ENCODE assay signal across 10 cellular contexts in genomic region chr6:143744593-143745151, GRCh38.
DNase-seq lines count a peak whose midpoint lies in the region; ATAC-seq, FAIRE-seq and TF ChIP-seq lines count a peak whose summit lies in the region.
"Had no signal": no experiment of that assay in that cellular context is flagged by ENCODE, and none has a peak within 500 bp of the region (broad histone marks: within the 10 kb centered on the region; RNA-seq: fewer than 3 reads in every experiment).

No MANE protein-coding gene starts in this region.

- no peak for FAIRE-seq in bronchial epithelial cell (lab: Jason Lieb, UNC)

- peaks cover 62% of the 10 kb centered on the region for H3K4me1 ChIP-seq in lower lobe of right lung
- H3K4me1 ChIP-seq in transverse colon, result peaks cover 18 to 61% (median 46%) of the 10 kb centered on the region in 4 donors
- H3K4me1 ChIP-seq in GM23248 (ENCODE audit: insufficient read depth), result peaks cover 14% of the 10 kb centered on the region; the same call in 1 of the 2 replicates
- peaks cover 0 to 54% (median 20%) of the 10 kb centered on the region in 6 donors for H3K4me1 ChIP-seq in spleen

- intact Hi-C loops in lower lobe of right lung (cut with DNase I) (no loop called here), transverse colon (cut with DNase I; ENCODE audit: low total_unique reads) (no loop called here), spleen (cut with DNase I; ENCODE audit: low total_unique reads) (no loop called here)

- H3K9me3 ChIP-seq in lower lobe of right lung, result no peaks in the 10 kb centered on the region
- H3K9me3 ChIP-seq in transverse colon, result no peaks in the 10 kb centered on the region
- no peaks in the 10 kb centered on the region for H3K9me3 ChIP-seq in GM23248 (ENCODE audit: low read depth)
- H3K9me3 ChIP-seq in spleen, result no peaks in the 10 kb centered on the region

- no peak overlapping the region for H2AFZ ChIP-seq in GM23248

- H3K4me2 ChIP-seq in GM23248 (ENCODE audit: unreplicated experiment), result no peak overlapping the region

- H3K9me2 ChIP-seq in GM23248 (ENCODE audit: insufficient read depth), result no peaks in the 10 kb centered on the region

- TF ChIP-seq CTCF in bronchial epithelial cell (IDR thresholded peaks at IDR 0.05; ENCODE audit: insufficient read depth, low read length, severe bottlenecking) (no peak), lower lobe of right lung (IDR thresholded peaks at IDR 0.05) (no peak), transverse colon (IDR thresholded peaks at IDR 0.05) (no peak), spleen (IDR thresholded peaks at IDR 0.05 in 8 of 11, conservative IDR thresholded peaks at IDR 0.05 in 3 of 11) (no peak)

- ATAC-seq in lower lobe of right lung, result peak; percentile 27 to 62

- TF ChIP-seq POLR2A in transverse colon (IDR thresholded peaks at IDR 0.05) (no peak), spleen (IDR thresholded peaks at IDR 0.05) (no peak)

- H3K27ac ChIP-seq in lower lobe of right lung (peak overlapping the region; percentile 71), transverse colon (peak overlapping the region; percentile 66 to 82 (median 78)), GM23248 (no peak overlapping the region), spleen (no peak overlapping the region)

- H3K36me3 ChIP-seq in bronchial epithelial cell (ENCODE audit: control insufficient read depth, insufficient read depth, low read length), result no peaks in the 10 kb centered on the region
- H3K36me3 ChIP-seq in lower lobe of right lung, result no peaks in the 10 kb centered on the region
- no peaks in the 10 kb centered on the region for H3K36me3 ChIP-seq in transverse colon
- no peaks in the 10 kb centered on the region for H3K36me3 ChIP-seq in GM23248 (ENCODE audit: low read depth)
- peaks cover 0 to 5% (median 0%) of the 10 kb centered on the region in 6 donors for H3K36me3 ChIP-seq in spleen

- no peaks in the 10 kb centered on the region for H4K20me1 ChIP-seq in GM23248 (ENCODE audit: insufficient read depth)

- H3K27me3 ChIP-seq in bronchial epithelial cell (ENCODE audit: control insufficient read depth, insufficient read depth, low read length) (no peaks in the 10 kb centered on the region), lower lobe of right lung (ENCODE audit: low read depth) (no peaks in the 10 kb centered on the region), transverse colon (no peaks in the 10 kb centered on the region), GM23248 (replicated peaks; ENCODE audit: insufficient read depth) (no peaks in the 10 kb centered on the region), spleen (replicated peaks in 1 of 7) (no peaks in the 10 kb centered on the region)

- DNase-seq in DMS79 treated with DMSO at 0.1 percent for 48 hours (lab: John Stamatoyannopoulos, UW) (peak; percentile 12), DMS79 (lab: John Stamatoyannopoulos, UW) (no peak), bronchial epithelial cell (ENCODE audit: low read depth) (peak; percentile 64), lower lobe of right lung (no peak), transverse colon (peak; percentile 53), GM23248 (no peak), spleen (no peak)
- DNase-seq in effector CD4-positive, alpha-beta T cell, result no peak
- DNase-seq: activated CD4-positive, alpha-beta T cell treated with anti-CD3 and anti-CD28 coated beads, Interleukin-2, amount 10 ng/mL, durations not matched to agents 7 days and 5 days; amniotic stem cell had no signal

- H3K9ac ChIP-seq in GM23248, result no peak overlapping the region

- 40 to 43% methylated on average over 3 to 8 of the region's 8 CpGs for WGBS in transverse colon (ENCODE audit: low coverage in 1 of 2), 2 donors
- 82 to 88% methylated on average over 8 of the region's 8 CpGs for WGBS in GM23248 (ENCODE audit: low coverage in 1 of 2, low lambda C conversion rate in 2 of 2, missing lambda C conversion rate in 2 of 2), 2 experiments
- 81 to 90% (median 87%) methylated on average over 8 of the region's 8 CpGs for WGBS in spleen, 5 donors

- H3K79me2 ChIP-seq in GM23248 (ENCODE audit: insufficient read depth), result peaks cover 34% of the 10 kb centered on the region

- H3F3A ChIP-seq in GM23248 (ENCODE audit: insufficient read depth), result no peaks in the 10 kb centered on the region

- in situ Hi-C loops in transverse colon (cut with MboI; ENCODE audit: low pct_ligation_motif_present in 1 of 4, low pct_unique_long_range_greater_than_20kb in 1 of 4, low sequenced_read_pairs in 3 of 4) (no loop called here), GM23248 (cut with MboI) (no loop called here)

- H3K4me3 ChIP-seq in bronchial epithelial cell (ENCODE audit: low read depth, low read length), result no peak overlapping the region
- peak overlapping the region; percentile 26 for H3K4me3 ChIP-seq in lower lobe of right lung
- peak overlapping the region in 2 of 4 donors; percentile 1 to 13 for H3K4me3 ChIP-seq in transverse colon
- no peak overlapping the region for H3K4me3 ChIP-seq in GM23248
- no peak overlapping the region for H3K4me3 ChIP-seq in spleen

- TF ChIP-seq EP300 in transverse colon (IDR thresholded peaks at IDR 0.05; ENCODE audit: low read depth), result no peak

Comparison
In these comparisons a context has a peak if more than half of its experiments do, and no peak if none do; other contexts are left out.
1. DNase-seq: peak in DMS79 treated with DMSO at 0.1 percent for 48 hours (single experiment), bronchial epithelial cell (single experiment) and transverse colon (single experiment); none in DMS79 (single experiment), lower lobe of right lung (single experiment), GM23248 (single experiment), effector CD4-positive, alpha-beta T cell (single experiment) and spleen (single experiment).
2. H3K27ac ChIP-seq: peak in lower lobe of right lung (single experiment) and transverse colon (4 of 4); none in GM23248 (single experiment) and spleen (0 of 8).